ENCODE assay signal across 24 cellular contexts in genomic region chr3:40753371-40753770, GRCh38.
"Had no signal": no experiment of that assay in that cellular context is flagged by ENCODE, and none has a peak within 500 bp of the region (broad histone marks: within the 10 kb centered on the region; RNA-seq: fewer than 3 reads in every experiment).

No MANE protein-coding gene starts in this region.

- DNase-seq: activated CD4-positive, alpha-beta memory T cell treated with anti-CD3 and anti-CD28 coated beads for 36 hours; activated CD4-positive, alpha-beta T cell treated with anti-CD3 and anti-CD28 coated beads for 36 hours; activated CD4-positive, alpha-beta T cell treated with anti-CD3 and anti-CD28 coated beads, Interleukin-2, amount 10 ng/mL, durations not matched to agents 24 days and 14 days; activated CD4-positive, CD25-positive, alpha-beta regulatory T cell; activated CD4-positive, CD25-positive, alpha-beta regulatory T cell treated with anti-CD3 and anti-CD28 coated beads, Interleukin-2, amount 50 U/mL, for 72 hours; activated CD8-positive, alpha-beta memory T cell treated with anti-CD3 and anti-CD28 coated beads, Interleukin-2, amount 10 ng/mL, durations not matched to agents 7 days and 5 days; activated CD8-positive, alpha-beta memory T cell treated with anti-CD3 and anti-CD28 coated beads, Interleukin-2, amount 50 U/mL, for 4 hours; activated CD8-positive, alpha-beta T cell treated with anti-CD3 and anti-CD28 coated beads, Interleukin-2, amount 10 ng/mL, durations not matched to agents 7 days and 5 days; activated effector memory CD4-positive, alpha-beta T cell treated with anti-CD3 and anti-CD28 coated beads, Interleukin-2, amount 50 U/mL, for 16 hours; activated naive CD4-positive, alpha-beta T cell treated with anti-CD3 and anti-CD28 coated beads for 36 hours; activated naive CD8-positive, alpha-beta T cell treated with anti-CD3 and anti-CD28 coated beads for 36 hours; activated naive CD8-positive, alpha-beta T cell treated with anti-CD3 and anti-CD28 coated beads, Interleukin-2, amount 50 U/mL, for 24 hours; activated T-cell treated with anti-CD3 and anti-CD28 coated beads, Interleukin-2, amount 50 U/mL, for 1 hour; activated T-cell treated with anti-CD3 and anti-CD28 coated beads, Interleukin-2, amount 50 U/mL, for 48 hours; adrenal gland; aorta; colonic mucosa; effector CD8-positive, alpha-beta T cell; foreskin fibroblast; gastrocnemius medialis; glutamatergic neuron; heart left ventricle; T-helper 2 cell had no signal

- ATAC-seq: activated CD4-positive, alpha-beta T cell treated with anti-CD3 and anti-CD28 coated beads for 36 hours; activated CD8-positive, alpha-beta memory T cell treated with anti-CD3 and anti-CD28 coated beads, Interleukin-2, amount 10 ng/mL, durations not matched to agents 7 days and 5 days; activated CD8-positive, alpha-beta T cell treated with anti-CD3 and anti-CD28 coated beads, Interleukin-2, amount 10 ng/mL, durations not matched to agents 7 days and 5 days; activated naive CD8-positive, alpha-beta T cell treated with anti-CD3 and anti-CD28 coated beads, Interleukin-2, amount 50 U/mL, for 24 hours; esophagus mucosa; gastrocnemius medialis; heart left ventricle had no signal
